In genomic region chr12:50111693-50112455, GRCh38 we compare ENCODE assay signal across 8 cellular contexts. TPM values are rescaled to one million over a fixed set of nuclear protein-coding genes. Genes with fewer than 3 reads are reported as not detected.
A peak's percentile ranks its signal among the peaks of the same experiment; 100 is the strongest.
DNase-seq lines count a peak whose midpoint lies in the region; ATAC-seq lines count a peak whose summit lies in the region.

TSS of gene COX14 (plus strand) at chr12:50112236. CDS start at chr12:50120044, 7,808 bp downstream.

- H3K4me2 ChIP-seq in BLaER1 treated with 17β-estradiol and CSF1 and Interleukin-3, amounts not matched to agents 10 nM and 100 nM, result peak within 1 kb of the TSS; percentile 81 to 100 (median 93)

- H3K9me3 ChIP-seq in BLaER1 treated with 17β-estradiol and CSF1 and Interleukin-3, amounts not matched to agents 10 nM and 100 nM (replicated peaks in 1 of 11), result no peaks in the 10 kb centered on the region

- H3K4me1 ChIP-seq in BLaER1 treated with 17β-estradiol and CSF1 and Interleukin-3, amounts not matched to agents 10 nM and 100 nM, result peaks cover 57 to 64% (median 60%) of the 10 kb centered on the region in 10 experiments

- H3K27ac ChIP-seq in BLaER1 treated with 17β-estradiol and CSF1 and Interleukin-3, amounts not matched to agents 10 nM and 100 nM, result peak within 1 kb of the TSS; percentile 81 to 91 (median 86)

- H3K36me3 ChIP-seq in BLaER1 treated with 17β-estradiol and CSF1 and Interleukin-3, amounts not matched to agents 10 nM and 100 nM, result peaks cover 13 to 34% (median 21%) of the 10 kb centered on the region in 11 experiments; a peak in 21 of 22 replicates

- no peaks in the 10 kb centered on the region for H3K27me3 ChIP-seq in BLaER1 treated with 17β-estradiol and CSF1 and Interleukin-3, amounts not matched to agents 10 nM and 100 nM

- H4K20me1 ChIP-seq in BLaER1 treated with 17β-estradiol and CSF1 and Interleukin-3, amounts not matched to agents 10 nM and 100 nM, result peaks cover 18 to 51% (median 33%) of the 10 kb centered on the region in 11 experiments; a peak in 16 of 22 replicates

- ATAC-seq in GM19324 (IDR thresholded peaks at IDR 0.05; ENCODE audit: low FRiP score, unreplicated experiment) (peak; percentile 91), HG03520 (IDR thresholded peaks at IDR 0.05; ENCODE audit: unreplicated experiment) (peak; percentile 75), left lobe of liver (peak; percentile 71)

- DNase-seq in NCI-H69 (lab: John Stamatoyannopoulos, UW) (peak; percentile 100), dedifferentiated amniotic fluid mesenchymal stem cell (ENCODE audit: extremely low spot score) (peak; percentile 100), left lobe of liver (ENCODE audit: low spot score) (peak; percentile 99)
- peak; percentile 99 for DNase-seq in activated CD4-positive, alpha-beta T cell treated with anti-CD3 and anti-CD28 coated beads, Interleukin-2, amount 50 U/mL, for 1 hour
- peak; percentile 98 to 99 for DNase-seq in stimulated activated CD4-positive, alpha-beta T cell treated with anti-CD3 and anti-CD28 coated beads, Interleukin-2, amount 100 ng/mL, for 48 hours

- H3K4me3 ChIP-seq in BLaER1 treated with 17β-estradiol and CSF1 and Interleukin-3, amounts not matched to agents 10 nM and 100 nM, result peak within 1 kb of the TSS; percentile 76 to 94 (median 89)

- H3K9ac ChIP-seq in BLaER1 treated with 17β-estradiol and CSF1 and Interleukin-3, amounts not matched to agents 10 nM and 100 nM, result peak within 1 kb of the TSS; percentile 83 to 93 (median 91)

RNA-seq across cellular contexts. Expression of gene COX14, which starts in this region (rescaled TPM):
- 57.0 TPM for total RNA-seq in left lobe of liver

Comparison
In these comparisons a context has a peak if more than half of its experiments do, and no peak if none do; other contexts are left out.
1. Peak in every context shown above with its lines: DNase-seq, ATAC-seq, H3K4me3 ChIP-seq and H3K27ac ChIP-seq.